Comparison of ENCODE assay signal across 8 cellular contexts in the genomic region with DNA sequence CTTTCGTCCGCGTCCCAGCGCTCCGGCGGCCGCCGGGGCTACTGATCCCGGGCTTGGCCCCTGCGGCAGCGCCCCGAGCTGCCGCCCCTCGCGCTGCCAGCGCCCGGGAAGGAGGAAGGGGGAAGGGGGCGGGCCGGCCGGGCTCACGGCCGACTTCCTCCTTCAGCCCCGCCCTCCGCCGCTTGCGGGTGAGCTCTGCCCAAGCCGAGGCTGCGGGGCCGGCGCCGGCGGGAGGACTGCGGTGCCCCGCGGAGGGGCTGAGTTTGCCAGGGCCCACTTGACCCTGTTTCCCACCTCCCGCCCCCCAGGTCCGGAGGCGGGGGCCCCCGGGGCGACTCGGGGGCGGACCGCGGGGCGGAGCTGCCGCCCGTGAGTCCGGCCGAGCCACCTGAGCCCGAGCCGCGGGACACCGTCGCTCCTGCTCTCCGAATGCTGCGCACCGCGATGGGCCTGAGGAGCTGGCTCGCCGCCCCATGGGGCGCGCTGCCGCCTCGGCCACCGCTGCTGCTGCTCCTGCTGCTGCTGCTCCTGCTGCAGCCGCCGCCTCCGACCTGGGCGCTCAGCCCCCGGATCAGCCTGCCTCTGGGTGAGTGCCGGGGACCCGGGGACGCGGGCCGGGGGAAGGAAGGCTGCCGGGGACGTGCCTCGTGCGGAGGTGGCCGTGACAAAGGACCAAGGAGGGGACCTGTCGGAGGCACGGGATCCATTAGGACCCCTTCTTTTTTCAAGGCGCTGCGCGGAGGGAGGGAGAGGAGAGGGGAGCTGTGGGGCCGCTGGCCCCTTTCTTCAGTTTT. TPM values are rescaled to one million over a fixed set of nuclear protein-coding genes. Genes with fewer than 3 reads are reported as not detected.
A peak's percentile ranks its signal among the peaks of the same experiment; 100 is the strongest.
DNase-seq lines count a peak whose midpoint lies in the region; ATAC-seq and TF ChIP-seq lines count a peak whose summit lies in the region.

A gene with protein sequence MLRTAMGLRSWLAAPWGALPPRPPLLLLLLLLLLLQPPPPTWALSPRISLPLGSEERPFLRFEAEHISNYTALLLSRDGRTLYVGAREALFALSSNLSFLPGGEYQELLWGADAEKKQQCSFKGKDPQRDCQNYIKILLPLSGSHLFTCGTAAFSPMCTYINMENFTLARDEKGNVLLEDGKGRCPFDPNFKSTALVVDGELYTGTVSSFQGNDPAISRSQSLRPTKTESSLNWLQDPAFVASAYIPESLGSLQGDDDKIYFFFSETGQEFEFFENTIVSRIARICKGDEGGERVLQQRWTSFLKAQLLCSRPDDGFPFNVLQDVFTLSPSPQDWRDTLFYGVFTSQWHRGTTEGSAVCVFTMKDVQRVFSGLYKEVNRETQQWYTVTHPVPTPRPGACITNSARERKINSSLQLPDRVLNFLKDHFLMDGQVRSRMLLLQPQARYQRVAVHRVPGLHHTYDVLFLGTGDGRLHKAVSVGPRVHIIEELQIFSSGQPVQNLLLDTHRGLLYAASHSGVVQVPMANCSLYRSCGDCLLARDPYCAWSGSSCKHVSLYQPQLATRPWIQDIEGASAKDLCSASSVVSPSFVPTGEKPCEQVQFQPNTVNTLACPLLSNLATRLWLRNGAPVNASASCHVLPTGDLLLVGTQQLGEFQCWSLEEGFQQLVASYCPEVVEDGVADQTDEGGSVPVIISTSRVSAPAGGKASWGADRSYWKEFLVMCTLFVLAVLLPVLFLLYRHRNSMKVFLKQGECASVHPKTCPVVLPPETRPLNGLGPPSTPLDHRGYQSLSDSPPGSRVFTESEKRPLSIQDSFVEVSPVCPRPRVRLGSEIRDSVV (plus strand): TSS at position 181 of the 794 bp plus-strand sequence. CDS start 249 bp downstream, at position 430.

- peak within 1 kb of the TSS; percentile 89 for H3K4me3 ChIP-seq in endodermal cell (ENCODE audit: low read length)

- no peaks in the 10 kb centered on the region for H3K9me3 ChIP-seq in endodermal cell (ENCODE audit: control insufficient read depth, low read length)

- H3K4me3 Mint-ChIP-seq in endodermal cell (peak within 1 kb of the TSS; percentile 77), mesothelial cell of epicardium (peak within 1 kb of the TSS; percentile 85)

- H3K27ac Mint-ChIP-seq in endodermal cell (peak within 1 kb of the TSS; percentile 92), mesothelial cell of epicardium (peak within 1 kb of the TSS; percentile 66)

- peak within 1 kb of the TSS; percentile 44 for H3K27ac ChIP-seq in endodermal cell (ENCODE audit: low read depth, low read length)

- DNase-seq in AML-193 (lab: John Stamatoyannopoulos, UW) (peak; percentile 49 to 50), NCI-H82 treated with DMSO at 0.1 percent for 48 hours (lab: John Stamatoyannopoulos, UW; ENCODE audit: unreplicated experiment) (peak; percentile 46), endodermal cell (peak; percentile 93), mesothelial cell of epicardium (ENCODE audit: low spot score in 2 of 2, unreplicated experiment in 2 of 2) (peak; percentile 70 to 77)
- DNase-seq in activated CD8-positive, alpha-beta memory T cell treated with anti-CD3 and anti-CD28 coated beads for 48 hours (ENCODE audit: low read depth in 2 of 3, low spot score in 2 of 3) = peak in 2 of 3 experiments; percentile 50 to 52
- peak; percentile 27 to 52 for DNase-seq in stimulated activated CD8-positive, alpha-beta memory T cell treated with anti-CD3 and anti-CD28 coated beads, Interleukin-15, amount 100 ng/mL, for 4 hours (ENCODE audit: low read depth in 2 of 2)

- TF ChIP-seq CTCF in endodermal cell (conservative IDR thresholded peaks at IDR 0.05) (no peak), mesothelial cell of epicardium (IDR thresholded peaks at IDR 0.05; ENCODE audit: unreplicated experiment) (no peak)

- H3K4me1 Mint-ChIP-seq in endodermal cell (peaks cover 17% of the 10 kb centered on the region), mesothelial cell of epicardium (peaks cover 11% of the 10 kb centered on the region)

- ATAC-seq in GM18907 (IDR thresholded peaks at IDR 0.05; ENCODE audit: unreplicated experiment) (peak; percentile 85), HG03135 (IDR thresholded peaks at IDR 0.05; ENCODE audit: unreplicated experiment) (peak; percentile 76)

- peak within 1 kb of the TSS; percentile 55 for H3K9ac ChIP-seq in endodermal cell (ENCODE audit: extremely low read depth, low read length, poor library complexity, severe bottlenecking)

- H3K9me3 Mint-ChIP-seq in endodermal cell (no peaks in the 10 kb centered on the region), mesothelial cell of epicardium (no peaks in the 10 kb centered on the region)

- no peaks in the 10 kb centered on the region for H3K36me3 ChIP-seq in endodermal cell (ENCODE audit: control insufficient read depth, insufficient read depth, low read length)

- H3K36me3 Mint-ChIP-seq in endodermal cell (ENCODE audit: low read depth) = no peaks in the 10 kb centered on the region
- H3K36me3 Mint-ChIP-seq in mesothelial cell of epicardium = no peaks in the 10 kb centered on the region

- no peaks in the 10 kb centered on the region for H3K27me3 Mint-ChIP-seq in endodermal cell (ENCODE audit: insufficient read depth)
- no peaks in the 10 kb centered on the region for H3K27me3 Mint-ChIP-seq in mesothelial cell of epicardium (ENCODE audit: low read depth)

- WGBS in endodermal cell (ENCODE audit: insufficient coverage in 1 of 2, insufficient read length in 1 of 2), 2 experiments = 0 to 3% methylated on average over 11 to 86 of the region's 86 CpGs

- H3K27me3 ChIP-seq in endodermal cell (ENCODE audit: control insufficient read depth, insufficient read depth, low read length, poor library complexity, severe bottlenecking) = peaks cover 6% of the 10 kb centered on the region

- peaks cover 3% of the 10 kb centered on the region for H3K4me1 ChIP-seq in endodermal cell (ENCODE audit: control insufficient read depth, insufficient read depth, low read length)

RNA-seq across cellular contexts. Expression of the gene that starts here (rescaled TPM):
- total RNA-seq in endodermal cell (10 to 100 TPM; 25.1 to 33.1 TPM), mesothelial cell of epicardium (32.3 to 37.7 TPM (median 35.4 TPM) in 3 replicates)
- 20.3 TPM for polyA plus RNA-seq in endodermal cell (2013, experiment 1 of 2)
- polyA plus RNA-seq in endodermal cell (2013, experiment 2 of 2) = 19.6 TPM

Comparison
In these comparisons a context has a peak if more than half of its experiments do, and no peak if none do; other contexts are left out.
1. Peak in every context shown above with its lines: DNase-seq, ATAC-seq, H3K4me3 ChIP-seq and H3K27ac ChIP-seq.
2. DNase-seq: peak in every context shown above with its lines; median percentile 93 in endodermal cell; 74 in mesothelial cell of epicardium; 51 in activated CD8-positive, alpha-beta memory T cell treated with anti-CD3 and anti-CD28 coated beads for 48 hours; 50 in AML-193; 46 in NCI-H82 treated with DMSO at 0.1 percent for 48 hours; 40 in stimulated activated CD8-positive, alpha-beta memory T cell treated with anti-CD3 and anti-CD28 coated beads, Interleukin-15, amount 100 ng/mL, for 4 hours.